In genomic region chr16:253833-254232, GRCh38 we compare ENCODE assay signal across 1 cellular context.
TF ChIP-seq lines count a peak whose summit lies in the region.

No MANE protein-coding gene starts in this region.

TF ChIP-seq in K562, 482 proteins besides CTCF, POLR2A, EP300 and RAD21:
- TF ChIP-seq ZNF140 (CRISPR knock-in tag; IDR thresholded peaks at IDR 0.05) (no peak), BCL6 (CRISPR knock-in tag; IDR thresholded peaks at IDR 0.05) (no peak), PML (IDR thresholded peaks at IDR 0.05; ENCODE audit: low read length) (no peak), LEF1 (IDR thresholded peaks at IDR 0.05) (no peak), MTF1 (CRISPR knock-in tag; IDR thresholded peaks at IDR 0.05; ENCODE audit: borderline replicate concordance) (no peak), ZNF717 (CRISPR knock-in tag; IDR thresholded peaks at IDR 0.05) (no peak), TGIF2 (CRISPR knock-in tag; IDR thresholded peaks at IDR 0.05) (no peak), RBM39 (optimal IDR thresholded peaks at IDR 0.05; ENCODE audit: low read depth, low read length) (no peak), POLR2AphosphoS5 (IDR thresholded peaks at IDR 0.05; ENCODE audit: control insufficient read depth, insufficient read depth, low read depth, low read length) (no peak), GABPA (tag; conservative IDR thresholded peaks at IDR 0.05; ENCODE audit: low read depth) (no peak), BRD9 (IDR thresholded peaks at IDR 0.05; ENCODE audit: low read depth, partially characterized antibody) (no peak), MBD1 (CRISPR knock-in tag; IDR thresholded peaks at IDR 0.05) (no peak), HNRNPK (IDR thresholded peaks at IDR 0.05; ENCODE audit: low read depth, low read length, poor library complexity, severe bottlenecking) (no peak), PRMT5 (CRISPR knock-in tag; IDR thresholded peaks at IDR 0.05) (no peak), XRCC3 (IDR thresholded peaks at IDR 0.05) (no peak), CXXC5 (CRISPR knock-in tag; IDR thresholded peaks at IDR 0.05) (no peak), MED1 (CRISPR knock-in tag; IDR thresholded peaks at IDR 0.05; ENCODE audit: borderline replicate concordance) (no peak), KDM2B (CRISPR knock-in tag; IDR thresholded peaks at IDR 0.05) (no peak), KHSRP (IDR thresholded peaks at IDR 0.05) (no peak)
